19 cellular contexts compared by ENCODE assay signal in the genomic region with DNA sequence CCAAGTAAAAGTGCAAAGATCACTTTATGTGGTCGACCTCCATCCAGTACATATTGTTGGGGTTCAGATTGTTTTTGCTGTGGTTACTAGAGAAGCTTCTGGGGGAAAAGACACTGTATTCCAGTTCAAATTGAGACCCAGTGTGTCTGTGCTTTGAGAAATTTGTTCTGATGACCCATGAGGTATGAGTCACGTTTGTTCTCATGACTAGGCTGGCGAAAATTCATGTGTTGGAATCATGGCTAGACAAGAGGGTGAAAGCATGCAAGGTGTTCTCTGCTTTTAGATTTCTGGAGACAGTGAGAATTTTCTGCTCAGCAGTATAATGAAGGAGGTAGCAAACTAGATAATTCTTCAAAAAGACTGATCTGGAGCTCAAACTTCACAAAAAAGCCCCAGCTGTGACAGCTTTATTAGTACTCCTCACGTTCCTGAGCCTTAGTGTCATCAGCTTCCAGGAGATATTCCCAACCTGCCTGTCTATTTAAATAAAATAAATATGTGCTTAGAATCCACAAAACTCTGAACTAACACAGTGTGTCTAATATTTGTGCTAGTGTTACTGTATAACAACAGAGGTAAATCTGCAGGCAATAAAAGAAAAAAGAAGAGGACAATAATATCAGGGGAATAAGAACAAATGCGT. TPM values are rescaled to one million over a fixed set of nuclear protein-coding genes. Genes with fewer than 3 reads are reported as not detected.
A peak's percentile ranks its signal among the peaks of the same experiment; 100 is the strongest.
DNase-seq lines count a peak whose midpoint lies in the region; ATAC-seq, FAIRE-seq and TF ChIP-seq lines count a peak whose summit lies in the region.
"Had no signal": no experiment of that assay in that cellular context is flagged by ENCODE, and none has a peak within 500 bp of the region (broad histone marks: within the 10 kb centered on the region; RNA-seq: fewer than 3 reads in every experiment).

No MANE protein-coding gene starts in this region.

- H3K4me1 ChIP-seq in RWPE2 (ENCODE audit: insufficient read depth, poor library complexity, severe bottlenecking) (no peaks in the 10 kb centered on the region), psoas muscle (no peaks in the 10 kb centered on the region)
- H3K4me1 ChIP-seq: HAP-1, left ventricle myocardium inferior, stomach had no signal

- H3K4me1 Mint-ChIP-seq in T-helper 17 cell = no peaks in the 10 kb centered on the region
- H3K4me1 Mint-ChIP-seq: CD4-positive, alpha-beta memory T cell; nephron had no signal

- no peak overlapping the region for H3K4me3 Mint-ChIP-seq in T-helper 17 cell
- H3K4me3 Mint-ChIP-seq: activated naive CD8-positive, alpha-beta T cell; CD4-positive, alpha-beta memory T cell; nephron had no signal

- H3K27me3 ChIP-seq in RWPE2 (ENCODE audit: insufficient read depth, poor library complexity, severe bottlenecking) = no peaks in the 10 kb centered on the region
- H3K27me3 ChIP-seq in psoas muscle (ENCODE audit: insufficient read depth in 3 of 3, low read length in 2 of 3) = no peaks in the 10 kb centered on the region
- H3K27me3 ChIP-seq: stomach had no signal

- H3K9me3 ChIP-seq in RWPE2 (ENCODE audit: severe bottlenecking) (no peaks in the 10 kb centered on the region), psoas muscle (no peaks in the 10 kb centered on the region), T-helper 17 cell (ENCODE audit: control insufficient read depth, low read length, poor library complexity, severe bottlenecking) (no peaks in the 10 kb centered on the region)
- H3K9me3 ChIP-seq: HAP-1, left ventricle myocardium inferior, stomach had no signal

- H3K4me3 ChIP-seq in RWPE2 (ENCODE audit: severe bottlenecking) (no peak overlapping the region), fibroblast of mammary gland (ENCODE audit: control insufficient read depth, low read depth, low read length) (no peak overlapping the region), psoas muscle (no peak overlapping the region)
- H3K4me3 ChIP-seq: HAP-1, left ventricle myocardium inferior, stomach had no signal

- no peak for TF ChIP-seq POLR2A in GM12892 (IDR thresholded peaks at IDR 0.05; ENCODE audit: low read depth, low read length)

- H3K27ac ChIP-seq in RWPE2 (ENCODE audit: poor library complexity, severe bottlenecking) (no peak overlapping the region), psoas muscle (no peak overlapping the region)
- H3K27ac ChIP-seq: left ventricle myocardium inferior, stomach had no signal

- intact Hi-C loops in psoas muscle (cut with DNase I) = no loop called here

- ATAC-seq in RWPE2 (ENCODE audit: low read depth) (peak; percentile 64; the same call in 1 of the 3 replicates), psoas muscle (peak; percentile 39 to 79 (median 72)), T-helper 17 cell (no peak), GM19455 (IDR thresholded peaks at IDR 0.05; ENCODE audit: unreplicated experiment) (no peak)

- TF ChIP-seq CTCF in RWPE2 (IDR thresholded peaks at IDR 0.05; ENCODE audit: poor library complexity, severe bottlenecking) (no peak), fibroblast of mammary gland (conservative IDR thresholded peaks at IDR 0.05; ENCODE audit: control insufficient read depth, insufficient read depth, low read depth, low read length) (no peak), psoas muscle (IDR thresholded peaks at IDR 0.05) (no peak)

- H3K36me3 ChIP-seq in RWPE2 (ENCODE audit: low read depth) (no peaks in the 10 kb centered on the region), psoas muscle (ENCODE audit: insufficient read depth in 1 of 2, low read depth in 1 of 2) (no peaks in the 10 kb centered on the region)
- H3K36me3 ChIP-seq: HAP-1, left ventricle myocardium inferior, stomach had no signal

- peak; percentile 60 for DNase-seq in EL
- no peak for DNase-seq in RWPE2 (ENCODE audit: low spot score)
- peak; percentile 78 for DNase-seq in fibroblast of mammary gland (ENCODE audit: low read depth)
- DNase-seq in psoas muscle = no peak
- no peak for DNase-seq in ureter (ENCODE audit: low spot score)
- no peak for DNase-seq in GM12892 (ENCODE audit: insufficient read length)
- DNase-seq in T-helper 17 cell = no peak
- DNase-seq: activated CD4-positive, CD25-positive, alpha-beta regulatory T cell treated with anti-CD3 and anti-CD28 coated beads, Interleukin-2, amount 50 U/mL, for 72 hours; CD4-positive, alpha-beta memory T cell; GDM1; left ventricle myocardium inferior; NCI-H2227 treated with DMSO at 0.1 percent for 48 hours; stomach had no signal

- H3K27ac Mint-ChIP-seq in T-helper 17 cell = no peak overlapping the region
- H3K27ac Mint-ChIP-seq: activated naive CD8-positive, alpha-beta T cell; CD4-positive, alpha-beta memory T cell; nephron had no signal

- no peaks in the 10 kb centered on the region for H3K36me3 Mint-ChIP-seq in T-helper 17 cell (ENCODE audit: low read depth)
- H3K36me3 Mint-ChIP-seq: activated naive CD8-positive, alpha-beta T cell; CD4-positive, alpha-beta memory T cell had no signal

- no peak for FAIRE-seq in GM12892 (lab: Jason Lieb, UNC)

- WGBS in psoas muscle, 3 donors = 35 to 71% (median 46%) methylated on average over 5 of the region's 5 CpGs

- H3K27me3 Mint-ChIP-seq in T-helper 17 cell = no peaks in the 10 kb centered on the region
- H3K27me3 Mint-ChIP-seq: activated naive CD8-positive, alpha-beta T cell; CD4-positive, alpha-beta memory T cell had no signal

RNA-seq across cellular contexts. Expression of a gene that starts 24.4 kb away (rescaled TPM):
- not detected for total RNA-seq in psoas muscle
- polyA plus RNA-seq in psoas muscle = not detected
- not detected for total RNA-seq in ureter
- polyA plus RNA-seq in GM12892 (2012; ENCODE audit: missing spikeins) = not detected
- not detected for total RNA-seq in T-helper 17 cell
- total RNA-seq: CD4-positive, alpha-beta memory T cell; dermis microvascular lymphatic vessel endothelial cell; left ventricle myocardium inferior; stomach; T-helper 1 cell treated with Interleukin-12 subunit alpha and Interleukin-12 subunit beta and Interleukin-4 antibody, amounts not matched to agents 30 ng/mL and 1 ng/mL, for 36 hours had no signal
- polyA plus RNA-seq: CD4-positive, alpha-beta memory T cell; stomach had no signal

Comparison
In these comparisons a context has a peak if more than half of its experiments do, and no peak if none do; other contexts are left out.
1. DNase-seq: peak in EL (single experiment) and fibroblast of mammary gland (single experiment); none in RWPE2 (single experiment), psoas muscle (0 of 2), ureter (single experiment), GM12892 (single experiment) and T-helper 17 cell (0 of 3).
2. ATAC-seq: peak in RWPE2 (single experiment) and psoas muscle (4 of 4); none in T-helper 17 cell (single experiment) and GM19455 (single experiment).